In genomic region chr6:14807130-14807529, GRCh38 we compare ENCODE assay signal across 33 cellular contexts.
"Had no signal": no experiment of that assay in that cellular context is flagged by ENCODE, and none has a peak within 500 bp of the region (broad histone marks: within the 10 kb centered on the region; RNA-seq: fewer than 3 reads in every experiment).

No MANE protein-coding gene starts in this region.

- H3K9me3 ChIP-seq: ascending aorta had no signal

- FAIRE-seq: RCC 7860 had no signal

- H3K36me3 ChIP-seq: ascending aorta, cardiac muscle cell, WERI-Rb-1 had no signal

- H3K4me3 ChIP-seq: ascending aorta, cardiac muscle cell, PC-9 had no signal

- H3K4me2 ChIP-seq: PC-9 had no signal

- ATAC-seq: activated CD8-positive, alpha-beta memory T cell treated with anti-CD3 and anti-CD28 coated beads, Interleukin-2, amount 10 ng/mL, durations not matched to agents 7 days and 5 days; Right ventricle myocardium inferior had no signal

- H3K27me3 ChIP-seq: ascending aorta, cardiac muscle cell had no signal

- DNase-seq: activated CD4-positive, alpha-beta memory T cell treated with anti-CD3 and anti-CD28 coated beads, Interleukin-2, amount 10 ng/mL, durations not matched to agents 7 days and 5 days; activated CD4-positive, alpha-beta T cell treated with anti-CD3 and anti-CD28 coated beads for 1 hour; activated CD4-positive, alpha-beta T cell treated with anti-CD3 and anti-CD28 coated beads for 48 hours; activated CD4-positive, CD25-positive, alpha-beta regulatory T cell; activated CD8-positive, alpha-beta memory T cell treated with anti-CD3 and anti-CD28 coated beads for 24 hours; activated CD8-positive, alpha-beta memory T cell treated with anti-CD3 and anti-CD28 coated beads, Interleukin-2, amount 10 ng/mL, durations not matched to agents 7 days and 5 days; activated CD8-positive, alpha-beta memory T cell treated with anti-CD3 and anti-CD28 coated beads, Interleukin-2, amount 50 U/mL, for 48 hours; activated effector memory CD4-positive, alpha-beta T cell treated with anti-CD3 and anti-CD28 coated beads, Interleukin-2, amount 50 U/mL, for 16 hours; activated naive CD4-positive, alpha-beta T cell; activated naive CD4-positive, alpha-beta T cell treated with anti-CD3 and anti-CD28 coated beads, Interleukin-2, amount 50 U/mL, for 16 hours; activated naive CD8-positive, alpha-beta T cell treated with anti-CD3 and anti-CD28 coated beads for 36 hours; activated T-cell treated with anti-CD3 and anti-CD28 coated beads, Interleukin-2, amount 50 U/mL, for 48 hours; amygdala; Karpas-422; KBM-7; NCI-H1105 treated with DMSO at 0.1 percent for 48 hours; NCI-H1436; NCI-H1694; NCI-H1930; NCI-H2081 treated with DMSO at 0.1 percent for 48 hours; NCI-H226; NCI-H446 treated with DMSO at 0.1 percent for 48 hours; NCI-H69; NCI-H82; PC-9; SIG-M5; T1000; WERI-Rb-1 had no signal

- H3K27ac ChIP-seq: ascending aorta, cardiac muscle cell, PC-9, RWPE1, WERI-Rb-1 had no signal

- H2AFZ ChIP-seq: PC-9 had no signal

- H3K4me1 ChIP-seq: ascending aorta had no signal
